In the genomic region with DNA sequence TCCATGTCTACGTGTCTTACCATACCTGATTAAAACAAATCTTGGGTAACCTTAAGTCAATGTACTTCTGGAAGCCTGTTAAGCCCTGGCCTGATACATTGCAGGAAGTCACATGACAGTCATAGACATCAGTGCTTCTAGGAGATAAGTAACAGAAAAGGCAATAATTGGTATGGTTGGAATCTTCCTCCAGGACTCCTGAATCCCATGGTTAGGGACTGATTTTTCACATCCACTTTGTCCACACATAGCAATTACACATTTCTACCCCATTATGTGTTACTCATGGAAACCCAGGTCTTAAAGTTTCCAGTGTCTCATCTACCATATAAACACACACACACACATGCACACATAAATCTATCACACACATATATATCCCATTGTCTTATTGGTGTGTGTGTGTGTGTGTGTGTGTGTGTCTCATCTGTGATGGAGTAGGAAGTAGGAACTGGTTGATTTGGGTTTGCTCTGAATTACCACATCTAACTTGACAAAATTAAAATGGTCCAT, we compare ENCODE assay signal across 15 cellular contexts.
DNase-seq lines count a peak whose midpoint lies in the region; ATAC-seq lines count a peak whose summit lies in the region.
"Had no signal": no experiment of that assay in that cellular context is flagged by ENCODE, and none has a peak within 500 bp of the region (broad histone marks: within the 10 kb centered on the region; RNA-seq: fewer than 3 reads in every experiment).

No MANE protein-coding gene starts in this region.

- intact Hi-C loops in activated naive CD4-positive, alpha-beta T cell treated with anti-CD3 and anti-CD28 coated beads for 36 hours (cut with micrococcal nuclease) = no loop called here

- ATAC-seq in T-helper 17 cell (no peak), GM21737 (IDR thresholded peaks at IDR 0.05; ENCODE audit: unreplicated experiment) (no peak), GM21367 (IDR thresholded peaks at IDR 0.05; ENCODE audit: unreplicated experiment) (no peak)

- H3K4me3 Mint-ChIP-seq in activated naive CD4-positive, alpha-beta T cell treated with anti-CD3 and anti-CD28 coated beads for 36 hours = no peak overlapping the region
- peak overlapping the region; percentile 46 for H3K4me3 Mint-ChIP-seq in T-helper 17 cell
- H3K4me3 Mint-ChIP-seq in activated naive CD8-positive, alpha-beta T cell treated with anti-CD3 and anti-CD28 coated beads for 36 hours = peak overlapping the region; percentile 14
- peak overlapping the region; percentile 38 for H3K4me3 Mint-ChIP-seq in stimulated activated naive CD8-positive, alpha-beta T cell treated with anti-CD3 and anti-CD28 coated beads, Interleukin-15, Interleukin-2, amounts not matched to agents 100 ng/mL and 50 ng/mL, for 24 hours

- CTCF ChIA-PET in activated naive CD4-positive, alpha-beta T cell treated with anti-CD3 and anti-CD28 coated beads for 36 hours (lab: Charles Lee) = interaction anchor here (0.7 kb wide), 1 partner anchor 23 kb away, joined by 3 read pairs; no protein-coding TSS in a partner anchor

- DNase-seq in activated naive CD4-positive, alpha-beta T cell treated with anti-CD3 and anti-CD28 coated beads for 36 hours = no peak
- no peak for DNase-seq in activated naive CD4-positive, alpha-beta T cell treated with Interleukin-2 at 50 U/mL for 16 hours
- DNase-seq in T-helper 17 cell (no peak), NCI-H69 (lab: John Stamatoyannopoulos, UW) (no peak)
- no peak for DNase-seq in activated naive CD8-positive, alpha-beta T cell treated with anti-CD3 and anti-CD28 coated beads for 36 hours
- DNase-seq: ACHN, DMS79, head of caudate nucleus, NCI-H1048, NCI-H1930 had no signal

- H3K9me3 ChIP-seq in T-helper 17 cell (ENCODE audit: control insufficient read depth, low read length, poor library complexity, severe bottlenecking) = no peaks in the 10 kb centered on the region
- H3K9me3 ChIP-seq: right atrium auricular region, thoracic aorta had no signal

- H3K27me3 Mint-ChIP-seq in activated naive CD4-positive, alpha-beta T cell treated with anti-CD3 and anti-CD28 coated beads for 36 hours (ENCODE audit: low read depth) = no peaks in the 10 kb centered on the region
- H3K27me3 Mint-ChIP-seq in T-helper 17 cell = no peaks in the 10 kb centered on the region
- no peaks in the 10 kb centered on the region for H3K27me3 Mint-ChIP-seq in activated naive CD8-positive, alpha-beta T cell treated with anti-CD3 and anti-CD28 coated beads for 36 hours
- H3K27me3 Mint-ChIP-seq in stimulated activated naive CD8-positive, alpha-beta T cell treated with anti-CD3 and anti-CD28 coated beads, Interleukin-15, Interleukin-2, amounts not matched to agents 100 ng/mL and 50 ng/mL, for 24 hours = no peaks in the 10 kb centered on the region

- peaks cover 31% of the 10 kb centered on the region for H3K4me1 Mint-ChIP-seq in activated naive CD4-positive, alpha-beta T cell treated with anti-CD3 and anti-CD28 coated beads for 36 hours (ENCODE audit: low read depth)
- H3K4me1 Mint-ChIP-seq in T-helper 17 cell = peaks cover 30% of the 10 kb centered on the region
- H3K4me1 Mint-ChIP-seq in activated naive CD8-positive, alpha-beta T cell treated with anti-CD3 and anti-CD28 coated beads for 36 hours = peaks cover 41% of the 10 kb centered on the region
- peaks cover 40% of the 10 kb centered on the region for H3K4me1 Mint-ChIP-seq in stimulated activated naive CD8-positive, alpha-beta T cell treated with anti-CD3 and anti-CD28 coated beads, Interleukin-15, Interleukin-2, amounts not matched to agents 100 ng/mL and 50 ng/mL, for 24 hours (ENCODE audit: low read depth)

- H3K27ac Mint-ChIP-seq in activated naive CD4-positive, alpha-beta T cell treated with anti-CD3 and anti-CD28 coated beads for 36 hours = peak overlapping the region; percentile 60
- H3K27ac Mint-ChIP-seq in T-helper 17 cell = peak overlapping the region; percentile 0
- H3K27ac Mint-ChIP-seq in activated naive CD8-positive, alpha-beta T cell treated with anti-CD3 and anti-CD28 coated beads for 36 hours = peak overlapping the region; percentile 85
- H3K27ac Mint-ChIP-seq in stimulated activated naive CD8-positive, alpha-beta T cell treated with anti-CD3 and anti-CD28 coated beads, Interleukin-15, Interleukin-2, amounts not matched to agents 100 ng/mL and 50 ng/mL, for 24 hours = peak overlapping the region; percentile 95

- no peaks in the 10 kb centered on the region for H3K36me3 Mint-ChIP-seq in activated naive CD4-positive, alpha-beta T cell treated with anti-CD3 and anti-CD28 coated beads for 36 hours (ENCODE audit: low read depth)
- H3K36me3 Mint-ChIP-seq in T-helper 17 cell (ENCODE audit: low read depth) = no peaks in the 10 kb centered on the region
- H3K36me3 Mint-ChIP-seq in activated naive CD8-positive, alpha-beta T cell treated with anti-CD3 and anti-CD28 coated beads for 36 hours = peaks cover 20% of the 10 kb centered on the region
- H3K36me3 Mint-ChIP-seq in stimulated activated naive CD8-positive, alpha-beta T cell treated with anti-CD3 and anti-CD28 coated beads, Interleukin-15, Interleukin-2, amounts not matched to agents 100 ng/mL and 50 ng/mL, for 24 hours (ENCODE audit: low read depth) = peaks cover 10% of the 10 kb centered on the region

- H3K9me3 Mint-ChIP-seq in activated naive CD4-positive, alpha-beta T cell treated with anti-CD3 and anti-CD28 coated beads for 36 hours = peaks cover 2% of the 10 kb centered on the region
- peaks cover 16% of the 10 kb centered on the region for H3K9me3 Mint-ChIP-seq in activated naive CD8-positive, alpha-beta T cell treated with anti-CD3 and anti-CD28 coated beads for 36 hours
- H3K9me3 Mint-ChIP-seq in stimulated activated naive CD8-positive, alpha-beta T cell treated with anti-CD3 and anti-CD28 coated beads, Interleukin-15, Interleukin-2, amounts not matched to agents 100 ng/mL and 50 ng/mL, for 24 hours = no peaks in the 10 kb centered on the region

Comparison
In these comparisons a context has a peak if more than half of its experiments do, and no peak if none do; other contexts are left out.
1. H3K27ac Mint-ChIP-seq: peak in every context shown above with its lines; median percentile 95 in stimulated activated naive CD8-positive, alpha-beta T cell treated with anti-CD3 and anti-CD28 coated beads, Interleukin-15, Interleukin-2, amounts not matched to agents 100 ng/mL and 50 ng/mL, for 24 hours; 85 in activated naive CD8-positive, alpha-beta T cell treated with anti-CD3 and anti-CD28 coated beads for 36 hours; 60 in activated naive CD4-positive, alpha-beta T cell treated with anti-CD3 and anti-CD28 coated beads for 36 hours; 0 in T-helper 17 cell.